Comparison of ENCODE assay signal across 10 cellular contexts in genomic region chr2:230134496-230135073, GRCh38.
A peak's percentile ranks its signal among the peaks of the same experiment; 100 is the strongest.
DNase-seq lines count a peak whose midpoint lies in the region; ATAC-seq and TF ChIP-seq lines count a peak whose summit lies in the region.
"Had no signal": no experiment of that assay in that cellular context is flagged by ENCODE, and none has a peak within 500 bp of the region (broad histone marks: within the 10 kb centered on the region; RNA-seq: fewer than 3 reads in every experiment).

No MANE protein-coding gene starts in this region.

- H3K27ac ChIP-seq in AG04450 (ENCODE audit: low read depth, low read length), result peak overlapping the region; percentile 0

- peaks cover 1% of the 10 kb centered on the region for H3K9me3 Mint-ChIP-seq in WTC11

- DNase-seq in AG04450 (ENCODE audit: low read depth, low spot score), result no peak
- peak; percentile 26 for DNase-seq in NCI-H2029 (lab: John Stamatoyannopoulos, UW)
- DNase-seq in fibroblast of gingiva (ENCODE audit: low read depth), result peak; percentile 54
- DNase-seq in NOMO-1 treated with dmso at 0.1 percent for 144 hours (lab: John Stamatoyannopoulos, UW; ENCODE audit: unreplicated experiment), result no peak
- DNase-seq in WTC11 (ENCODE audit: low spot score), result no peak
- DNase-seq in NCI-H187 (lab: John Stamatoyannopoulos, UW), result no peak
- DNase-seq in midbrain (lab: John Stamatoyannopoulos, UW), result no peak
- DNase-seq: activated effector memory CD4-positive, alpha-beta T cell treated with Interleukin-2 at 50 U/mL for 16 hours; NCI-H2171 treated with DMSO at 0.1 percent for 48 hours had no signal

- H3K27ac Mint-ChIP-seq in WTC11, result no peak overlapping the region

- ATAC-seq in GM19351 (IDR thresholded peaks at IDR 0.05; ENCODE audit: unreplicated experiment) (peak; percentile 68), WTC11 (no peak)

- POLR2A ChIA-PET in AG04450 (lab: Yijun Ruan, JAX) (interaction anchor here (0.8 kb wide), 1 partner anchor 1342 kb away, joined by 3 read pairs; no protein-coding TSS in a partner anchor), WTC11 (lab: Charles Lee) (no interaction called here)

- CTCF ChIA-PET in AG04450 (lab: Charles Lee), result interaction anchor here (1.0 to 1.8 kb wide), 3 partner anchors 15 to 67 kb away, joined by 3 to 19 read pairs (median 4); no protein-coding TSS in a partner anchor
- CTCF ChIA-PET in WTC11 (lab: Charles Lee), result interaction anchor here (1.5 kb wide), 1 partner anchor 66 kb away, joined by 3 read pairs; the partner anchor contains the start of gene SLC16A14

- H3K27me3 Mint-ChIP-seq in WTC11 (ENCODE audit: low read depth), result no peaks in the 10 kb centered on the region

- H3K4me3 Mint-ChIP-seq in WTC11, result no peak overlapping the region

- H3K36me3 Mint-ChIP-seq in WTC11, result peaks cover 1% of the 10 kb centered on the region

- H3K4me3 ChIP-seq in AG04450 (ENCODE audit: low read depth, low read length), result no peak overlapping the region

- no peaks in the 10 kb centered on the region; the same call in 1 of the 2 replicates for H3K4me1 Mint-ChIP-seq in WTC11

- TF ChIP-seq CTCF in AG04450 (IDR thresholded peaks at IDR 0.05; ENCODE audit: low read depth, low read length) (no peak), WTC11 (IDR thresholded peaks at IDR 0.05) (no peak)

- peaks cover 12% of the 10 kb centered on the region; the same call in 1 of the 2 replicates for H3K9me3 ChIP-seq in AG04450 (ENCODE audit: control insufficient read depth, insufficient read depth, low read length)

- no peaks in the 10 kb centered on the region for H3K27me3 ChIP-seq in AG04450 (ENCODE audit: control insufficient read depth, insufficient read depth, low read length)

TF ChIP-seq in WTC11, 78 proteins besides CTCF, POLR2A, EP300 and RAD21:
- no peak for TF ChIP-seq PRDM15 (CRISPR knock-in tag; IDR thresholded peaks at IDR 0.05)
- TF ChIP-seq ZBTB21 (CRISPR knock-in tag; IDR thresholded peaks at IDR 0.05; ENCODE audit: borderline replicate concordance), result no peak
- no peak for TF ChIP-seq ATF2 (CRISPR knock-in tag; IDR thresholded peaks at IDR 0.05; ENCODE audit: borderline replicate concordance, low read depth)
- no peak for TF ChIP-seq KAT7 (CRISPR knock-in tag; IDR thresholded peaks at IDR 0.05; ENCODE audit: borderline replicate concordance)
- TF ChIP-seq ZNF512 (CRISPR knock-in tag; IDR thresholded peaks at IDR 0.05; ENCODE audit: borderline replicate concordance), result no peak
- TF ChIP-seq ZNF396 (CRISPR knock-in tag; IDR thresholded peaks at IDR 0.05; ENCODE audit: borderline replicate concordance), result no peak
- TF ChIP-seq MAX (CRISPR knock-in tag; IDR thresholded peaks at IDR 0.05), result no peak
- no peak for TF ChIP-seq IRF2 (CRISPR knock-in tag; IDR thresholded peaks at IDR 0.05; ENCODE audit: borderline replicate concordance, low read depth)
- TF ChIP-seq ZNF423 (CRISPR knock-in tag; IDR thresholded peaks at IDR 0.05), result no peak
- TF ChIP-seq ZSCAN18 (CRISPR knock-in tag; IDR thresholded peaks at IDR 0.05), result no peak
- TF ChIP-seq NR1H2 (CRISPR knock-in tag; IDR thresholded peaks at IDR 0.05), result no peak
- TF ChIP-seq E2F1 (CRISPR knock-in tag; IDR thresholded peaks at IDR 0.05), result no peak

Comparison
In these comparisons a context has a peak if more than half of its experiments do, and no peak if none do; other contexts are left out.
1. DNase-seq: peak in NCI-H2029 (single experiment) and fibroblast of gingiva (single experiment); none in AG04450 (single experiment), NOMO-1 treated with dmso at 0.1 percent for 144 hours (single experiment), WTC11 (single experiment), NCI-H187 (0 of 2) and midbrain (single experiment).